Comparison of ENCODE assay signal across 4 cellular contexts in the genomic region with DNA sequence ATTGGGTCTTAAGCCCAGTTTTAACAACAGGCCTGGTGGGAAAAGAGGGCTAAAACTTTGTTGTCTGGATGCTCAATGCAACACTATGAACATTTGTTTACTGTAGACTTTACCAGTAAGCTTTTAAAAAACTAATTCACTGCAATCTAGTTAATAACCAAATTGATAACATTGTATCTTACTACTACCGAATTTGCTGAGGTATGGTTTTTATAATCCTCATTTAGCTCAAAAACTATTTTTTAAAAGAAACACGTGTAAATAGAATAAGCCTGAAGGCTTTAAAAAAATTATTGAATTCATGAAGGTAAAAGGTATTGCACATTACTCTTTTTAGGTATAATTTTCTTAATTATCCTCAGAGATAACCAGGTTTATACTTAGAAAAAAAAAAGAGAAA.
TF ChIP-seq lines count a peak whose summit lies in the region.

No MANE protein-coding gene starts in this region.

TF ChIP-seq in HepG2, 621 proteins besides CTCF, POLR2A, EP300 and RAD21 (continues in another document):
- TF ChIP-seq ZNF337 (CRISPR knock-in tag; IDR thresholded peaks at IDR 0.05; ENCODE audit: borderline replicate concordance, low read depth) (no peak), MAFK (conservative IDR thresholded peaks at IDR 0.05 in 1 of 2, IDR thresholded peaks at IDR 0.05 in 1 of 2; ENCODE audit: low read length in 2 of 2) (peak; percentile 36 to 77; a peak in 3 of 4 replicates)
- TF ChIP-seq, protein P1, sequence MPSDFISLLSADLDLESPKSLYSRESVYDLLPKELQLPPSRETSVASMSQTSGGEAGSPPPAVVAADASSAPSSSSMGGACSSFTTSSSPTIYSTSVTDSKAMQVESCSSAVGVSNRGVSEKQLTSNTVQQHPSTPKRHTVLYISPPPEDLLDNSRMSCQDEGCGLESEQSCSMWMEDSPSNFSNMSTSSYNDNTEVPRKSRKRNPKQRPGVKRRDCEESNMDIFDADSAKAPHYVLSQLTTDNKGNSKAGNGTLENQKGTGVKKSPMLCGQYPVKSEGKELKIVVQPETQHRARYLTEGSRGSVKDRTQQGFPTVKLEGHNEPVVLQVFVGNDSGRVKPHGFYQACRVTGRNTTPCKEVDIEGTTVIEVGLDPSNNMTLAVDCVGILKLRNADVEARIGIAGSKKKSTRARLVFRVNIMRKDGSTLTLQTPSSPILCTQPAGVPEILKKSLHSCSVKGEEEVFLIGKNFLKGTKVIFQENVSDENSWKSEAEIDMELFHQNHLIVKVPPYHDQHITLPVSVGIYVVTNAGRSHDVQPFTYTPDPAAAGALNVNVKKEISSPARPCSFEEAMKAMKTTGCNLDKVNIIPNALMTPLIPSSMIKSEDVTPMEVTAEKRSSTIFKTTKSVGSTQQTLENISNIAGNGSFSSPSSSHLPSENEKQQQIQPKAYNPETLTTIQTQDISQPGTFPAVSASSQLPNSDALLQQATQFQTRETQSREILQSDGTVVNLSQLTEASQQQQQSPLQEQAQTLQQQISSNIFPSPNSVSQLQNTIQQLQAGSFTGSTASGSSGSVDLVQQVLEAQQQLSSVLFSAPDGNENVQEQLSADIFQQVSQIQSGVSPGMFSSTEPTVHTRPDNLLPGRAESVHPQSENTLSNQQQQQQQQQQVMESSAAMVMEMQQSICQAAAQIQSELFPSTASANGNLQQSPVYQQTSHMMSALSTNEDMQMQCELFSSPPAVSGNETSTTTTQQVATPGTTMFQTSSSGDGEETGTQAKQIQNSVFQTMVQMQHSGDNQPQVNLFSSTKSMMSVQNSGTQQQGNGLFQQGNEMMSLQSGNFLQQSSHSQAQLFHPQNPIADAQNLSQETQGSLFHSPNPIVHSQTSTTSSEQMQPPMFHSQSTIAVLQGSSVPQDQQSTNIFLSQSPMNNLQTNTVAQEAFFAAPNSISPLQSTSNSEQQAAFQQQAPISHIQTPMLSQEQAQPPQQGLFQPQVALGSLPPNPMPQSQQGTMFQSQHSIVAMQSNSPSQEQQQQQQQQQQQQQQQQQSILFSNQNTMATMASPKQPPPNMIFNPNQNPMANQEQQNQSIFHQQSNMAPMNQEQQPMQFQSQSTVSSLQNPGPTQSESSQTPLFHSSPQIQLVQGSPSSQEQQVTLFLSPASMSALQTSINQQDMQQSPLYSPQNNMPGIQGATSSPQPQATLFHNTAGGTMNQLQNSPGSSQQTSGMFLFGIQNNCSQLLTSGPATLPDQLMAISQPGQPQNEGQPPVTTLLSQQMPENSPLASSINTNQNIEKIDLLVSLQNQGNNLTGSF (CRISPR knock-in tag; IDR thresholded peaks at IDR 0.05): no peak

TF ChIP-seq in A549, 52 proteins besides CTCF, POLR2A, EP300 and RAD21:
- TF ChIP-seq JUNB (IDR thresholded peaks at IDR 0.05) (no peak), MAFK (IDR thresholded peaks at IDR 0.05; ENCODE audit: partially characterized antibody) (peak; percentile 23)

TF ChIP-seq in IMR-90, 13 proteins besides CTCF, POLR2A, EP300 and RAD21:
- peak; percentile 67 for TF ChIP-seq MAFK (IDR thresholded peaks at IDR 0.05; ENCODE audit: low read depth, low read length)
- no peak for TF ChIP-seq FOS (IDR thresholded peaks at IDR 0.05; ENCODE audit: low read depth, low read length)
TF ChIP-seq in IMR-90: peak in this region for 1.

TF ChIP-seq in K562, 482 proteins besides CTCF, POLR2A, EP300 and RAD21:
- no peak for TF ChIP-seq STAG1 (CRISPR knock-in tag; IDR thresholded peaks at IDR 0.05; ENCODE audit: borderline replicate concordance)
- peak; percentile 38 for TF ChIP-seq ZNF316 (IDR thresholded peaks at IDR 0.05)
